Comparison of ENCODE assay signal across 32 cellular contexts in the genomic region with DNA sequence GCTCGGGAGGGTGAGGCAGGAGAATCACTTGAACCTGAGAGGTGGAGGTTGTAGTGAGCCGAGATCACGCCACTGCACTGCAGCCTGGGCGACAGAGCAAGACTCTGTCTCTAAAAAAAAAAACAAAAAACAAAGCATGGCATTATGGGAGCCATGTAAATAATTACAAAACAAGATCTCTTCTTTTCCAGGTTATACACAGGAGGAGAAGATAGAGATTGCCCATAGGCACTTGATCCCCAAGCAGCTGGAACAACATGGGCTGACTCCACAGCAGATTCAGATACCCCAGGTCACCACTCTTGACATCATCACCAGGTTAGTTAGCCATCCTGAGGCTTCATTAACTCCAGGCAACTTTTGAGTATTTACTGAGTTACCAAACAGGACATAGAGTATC. TPM values are rescaled to one million over a fixed set of nuclear protein-coding genes. Genes with fewer than 3 reads are reported as not detected.
DNase-seq lines count a peak whose midpoint lies in the region; ATAC-seq, FAIRE-seq and TF ChIP-seq lines count a peak whose summit lies in the region.
"Had no signal": no experiment of that assay in that cellular context is flagged by ENCODE, and none has a peak within 500 bp of the region (broad histone marks: within the 10 kb centered on the region; RNA-seq: fewer than 3 reads in every experiment).

No MANE protein-coding gene starts in this region.

- CTCF ChIA-PET in A549 (lab: Yijun Ruan, JAX): no interaction called here
- CTCF ChIA-PET in CD4-positive, alpha-beta memory T cell (lab: Charles Lee; ENCODE audit: partially characterized antibody): no interaction called here

- H3K9me3 Mint-ChIP-seq in CD4-positive, alpha-beta memory T cell: no peaks in the 10 kb centered on the region
- H3K9me3 Mint-ChIP-seq: CD4-positive, CD25-positive, alpha-beta regulatory T cell; natural killer cell had no signal

- no peak overlapping the region for H3K4me3 Mint-ChIP-seq in CD4-positive, alpha-beta memory T cell
- H3K4me3 Mint-ChIP-seq: CD4-positive, CD25-positive, alpha-beta regulatory T cell; natural killer cell had no signal

- FAIRE-seq in A549 (lab: Jason Lieb, UNC) (no peak), keratinocyte (lab: Jason Lieb, UNC) (no peak)
- FAIRE-seq: endometrium, GM12891 had no signal

- H3K36me3 ChIP-seq in ACC112 (ENCODE audit: insufficient read depth, low read length): peaks cover 39% of the 10 kb centered on the region
- H3K36me3 ChIP-seq in keratinocyte (ENCODE audit: control insufficient read depth in 2 of 2, extremely low read depth in 1 of 2, insufficient read depth in 2 of 2, low read length in 2 of 2): peaks cover 5 to 28% of the 10 kb centered on the region in 2 experiments
- H3K36me3 ChIP-seq in CD4-positive, alpha-beta memory T cell (ENCODE audit: insufficient read depth, low read length): peaks cover 48% of the 10 kb centered on the region
- H3K36me3 ChIP-seq in esophagus muscularis mucosa: peaks cover 43 to 84% (median 65%) of the 10 kb centered on the region in 4 donors
- H3K36me3 ChIP-seq in H7 (replicated peaks; ENCODE audit: control insufficient read depth, insufficient read depth, low read length): peaks cover 9% of the 10 kb centered on the region

- no peaks in the 10 kb centered on the region for H3K79me2 ChIP-seq in ACC112 (ENCODE audit: control insufficient read depth, insufficient read depth, low read length, unreplicated experiment)
- H3K79me2 ChIP-seq in keratinocyte (ENCODE audit: control insufficient read depth, insufficient read depth, low read length): no peaks in the 10 kb centered on the region

- TF ChIP-seq EP300 in A549 (IDR thresholded peaks at IDR 0.05) (no peak), esophagus muscularis mucosa (IDR thresholded peaks at IDR 0.05) (no peak)

- H3K36me3 Mint-ChIP-seq in CD4-positive, alpha-beta memory T cell: peaks cover 49 to 57% of the 10 kb centered on the region in 2 donors

- POLR2A ChIA-PET in A549 (lab: Yijun Ruan, JAX): no interaction called here
- POLR2A ChIA-PET in CD4-positive, alpha-beta memory T cell (lab: Charles Lee; ENCODE audit: partially characterized antibody): no interaction called here

- no peak overlapping the region for H3K9ac ChIP-seq in keratinocyte (ENCODE audit: control insufficient read depth, extremely low read depth, insufficient read depth, low read length)

- H3K27me3 ChIP-seq in ACC112 (ENCODE audit: insufficient read depth, low read length) (no peaks in the 10 kb centered on the region), keratinocyte (ENCODE audit: control insufficient read depth, extremely low read depth, insufficient read depth, low read length) (no peaks in the 10 kb centered on the region), esophagus muscularis mucosa (no peaks in the 10 kb centered on the region), H7 (ENCODE audit: control insufficient read depth, insufficient read depth, low read length) (no peaks in the 10 kb centered on the region)
- H3K27me3 ChIP-seq in CD4-positive, alpha-beta memory T cell (ENCODE audit: insufficient read depth, low read length): no peaks in the 10 kb centered on the region
- H3K27me3 ChIP-seq: brain microvascular endothelial cell, heart right ventricle had no signal

- intact Hi-C loops in CD4-positive, alpha-beta memory T cell (cut with micrococcal nuclease): no loop called here
- intact Hi-C loops in esophagus muscularis mucosa (cut with DNase I): no loop called here

- no peak for TF ChIP-seq POLR2A in A549 (IDR thresholded peaks at IDR 0.05; ENCODE audit: low read length)
- no peak for TF ChIP-seq POLR2A in esophagus muscularis mucosa (IDR thresholded peaks at IDR 0.05; ENCODE audit: low read depth)

- 96% methylated on average over 4 of the region's 4 CpGs for WGBS in A549 (ENCODE audit: missing lambda C conversion rate)
- 93% methylated on average over 4 of the region's 4 CpGs for WGBS in esophagus muscularis mucosa

- H2AFZ ChIP-seq in ACC112 (ENCODE audit: low read length, unreplicated experiment) (no peak overlapping the region), keratinocyte (ENCODE audit: control insufficient read depth, low read length) (no peak overlapping the region)

- H3K9me3 ChIP-seq in A549 (no peaks in the 10 kb centered on the region), keratinocyte (ENCODE audit: control insufficient read depth, low read depth, low read length) (no peaks in the 10 kb centered on the region), esophagus muscularis mucosa (no peaks in the 10 kb centered on the region)
- H3K9me3 ChIP-seq in CD4-positive, alpha-beta memory T cell (ENCODE audit: control insufficient read depth in 1 of 2, low read length in 2 of 2): no peaks in the 10 kb centered on the region
- H3K9me3 ChIP-seq: heart right ventricle, lower lobe of right lung, psoas muscle had no signal

- no peak for ATAC-seq in A549
- ATAC-seq: HCT116, heart right ventricle, lower lobe of right lung, natural killer cell, psoas muscle had no signal

- no peak overlapping the region for H3K4me2 ChIP-seq in A549
- no peak overlapping the region for H3K4me2 ChIP-seq in keratinocyte (ENCODE audit: control insufficient read depth, extremely low read depth, insufficient read depth, low read depth, low read length)

- no peak overlapping the region for H3K4me3 ChIP-seq in A549
- no peak overlapping the region for H3K4me3 ChIP-seq in ACC112 (ENCODE audit: low read depth, low read length)
- no peak overlapping the region for H3K4me3 ChIP-seq in keratinocyte (ENCODE audit: control insufficient read depth in 2 of 3, extremely low read depth in 1 of 3, insufficient read depth in 2 of 3, low read depth in 1 of 3, low read length in 3 of 3)
- H3K4me3 ChIP-seq in CD4-positive, alpha-beta memory T cell (ENCODE audit: low read length in 2 of 2): no peak overlapping the region
- no peak overlapping the region for H3K4me3 ChIP-seq in esophagus muscularis mucosa
- H3K4me3 ChIP-seq in H7 (ENCODE audit: insufficient read depth, low read depth, low read length): no peak overlapping the region
- H3K4me3 ChIP-seq: heart right ventricle, lower lobe of right lung, psoas muscle had no signal

- peak overlapping the region in 1 of 7 donors; percentile 72 for H3K27ac Mint-ChIP-seq in CD4-positive, alpha-beta memory T cell
- H3K27ac Mint-ChIP-seq: natural killer cell had no signal

- TF ChIP-seq CTCF in A549 (IDR thresholded peaks at IDR 0.05) (no peak), keratinocyte (optimal IDR thresholded peaks at IDR 0.05 in 1 of 3, IDR thresholded peaks at IDR 0.05 in 1 of 3, conservative IDR thresholded peaks at IDR 0.05 in 1 of 3; ENCODE audit: extremely low read depth in 1 of 3, insufficient read depth in 2 of 3, low read length in 3 of 3) (no peak), esophagus muscularis mucosa (IDR thresholded peaks at IDR 0.05) (no peak)

- H3K9me1 ChIP-seq in keratinocyte (ENCODE audit: control insufficient read depth, extremely low read depth, insufficient read depth, low read length): no peaks in the 10 kb centered on the region

- no peaks in the 10 kb centered on the region for H3K27me3 Mint-ChIP-seq in CD4-positive, alpha-beta memory T cell
- H3K27me3 Mint-ChIP-seq: CD4-positive, CD25-positive, alpha-beta regulatory T cell had no signal

- H3K27ac ChIP-seq in A549: peak overlapping the region; percentile 54 to 71; a peak in 4 of 6 replicates
- H3K27ac ChIP-seq in ACC112 (ENCODE audit: low read depth, low read length): peak overlapping the region; percentile 48; the same call in 1 of the 2 replicates
- peak overlapping the region; percentile 76 for H3K27ac ChIP-seq in keratinocyte (ENCODE audit: control insufficient read depth, insufficient read depth, low read length)
- no peak overlapping the region for H3K27ac ChIP-seq in CD4-positive, alpha-beta memory T cell (ENCODE audit: low read depth, low read length)
- no peak overlapping the region for H3K27ac ChIP-seq in esophagus muscularis mucosa (replicated peaks in 1 of 4)
- H3K27ac ChIP-seq: brain microvascular endothelial cell, heart right ventricle, lower lobe of right lung, psoas muscle had no signal

- H4K20me1 ChIP-seq in keratinocyte (ENCODE audit: control insufficient read depth, extremely low read depth, insufficient read depth, low read length): no peaks in the 10 kb centered on the region

- dilution Hi-C loops in keratinocyte (cut with MboI; ENCODE audit: extremely low pct_ligation_motif_present, low sequenced_read_pairs): no loop called here

- peaks cover 10% of the 10 kb centered on the region; the same call in 2 of the 3 replicates for H3K4me1 ChIP-seq in A549
- peaks cover 3% of the 10 kb centered on the region for H3K4me1 ChIP-seq in ACC112 (ENCODE audit: control insufficient read depth, insufficient read depth, low read length, unreplicated experiment)
- peaks cover 14% of the 10 kb centered on the region for H3K4me1 ChIP-seq in keratinocyte (ENCODE audit: control insufficient read depth, extremely low read depth, insufficient read depth, low read length)
- no peaks in the 10 kb centered on the region for H3K4me1 ChIP-seq in CD4-positive, alpha-beta memory T cell (ENCODE audit: insufficient read depth, low read length)
- peaks cover 0 to 2% (median 0%) of the 10 kb centered on the region in 4 donors for H3K4me1 ChIP-seq in esophagus muscularis mucosa
- H3K4me1 ChIP-seq: heart right ventricle had no signal

- H3K4me1 Mint-ChIP-seq in CD4-positive, alpha-beta memory T cell: peaks cover 0 to 2% (median 0%) of the 10 kb centered on the region in 4 donors

- no peak for TF ChIP-seq RAD21 in A549 (conservative IDR thresholded peaks at IDR 0.05 in 1 of 2, IDR thresholded peaks at IDR 0.05 in 1 of 2)

- no peak for DNase-seq in A549 (ENCODE audit: low read depth in 1 of 2, low spot score in 1 of 2)
- peak; percentile 20 for DNase-seq in OCI-M1 (lab: John Stamatoyannopoulos, UW)
- no peak for DNase-seq in keratinocyte (ENCODE audit: low read depth, low spot score)
- no peak for DNase-seq in CD4-positive, alpha-beta memory T cell
- DNase-seq in NCI-H1092 (lab: John Stamatoyannopoulos, UW): no peak
- DNase-seq in esophagus muscularis mucosa (ENCODE audit: extremely low spot score): no peak
- DNase-seq in H7: no peak
- DNase-seq: activated CD4-positive, alpha-beta T cell treated with anti-CD3 and anti-CD28 coated beads, Interleukin-2, amount 50 U/mL, for 48 hours; activated effector memory CD4-positive, alpha-beta T cell treated with Interleukin-2 at 50 U/mL for 16 hours; brain microvascular endothelial cell; CD4-positive, CD25-positive, alpha-beta regulatory T cell; cerebellar nuclear complex; foreskin melanocyte; heart right ventricle; Kasumi-1; kidney glomerular epithelial cell; lower lobe of right lung; natural killer cell; NCI-H1436; NCI-H2081 treated with DMSO at 0.1 percent for 48 hours; NCI-H226; NCI-H526 treated with DMSO at 0.1 percent for 48 hours; nucleus accumbens; psoas muscle; Right ventricle myocardium superior; stimulated activated CD4-positive, alpha-beta T cell treated with anti-CD3 and anti-CD28 coated beads, Interleukin-4, amount 100 ng/mL, for 4 hours; T-helper 2 cell had no signal

RNA-seq across cellular contexts. Expression of a gene that starts 52.1 kb away (rescaled TPM):
- polyA plus RNA-seq in A549 (2011; rRNA removed) (0.21 and 0.22 TPM in 2 replicates), A549 (2017; fragmentation: RNase III; extraction: RNeasy Plus Mini Kit Qiagen cat#74134 plus additional on column Dnase treatment) (0.05 to 0.19 TPM (median 0.09 TPM) in 3 replicates), keratinocyte (0.18 to 0.68 TPM (median 0.33 TPM) in 3 replicates)
- polyA plus RNA-seq in A549 (2012; cell fraction: cytosol; rRNA removed): 0.05 and 0.08 TPM in 2 replicates
- 0.18 and 0.24 TPM in 2 replicates for polyA plus RNA-seq in A549 (2012; cell fraction: nucleus; rRNA removed)
- 0.10 and 0.83 TPM in 2 replicates for polyA minus RNA-seq in A549 (2011; rRNA and poly(A)+ RNA removed)
- polyA plus RNA-seq in keratinocyte (2011; ENCODE audit: low read depth): not detected
- 0.21 and 0.26 TPM in 2 replicates for polyA plus RNA-seq in keratinocyte (2011; cell fraction: cytosol; rRNA removed)
- polyA plus RNA-seq in keratinocyte (2011; cell fraction: nucleus; rRNA removed): 0.69 and 1.6 TPM in 2 replicates
- polyA plus RNA-seq in keratinocyte (2012; ENCODE audit: low replicate concordance): 0.28 and 0.56 TPM in 2 replicates
- 0.79 to 1.1 TPM (median 1.1 TPM) in 3 replicates for polyA minus RNA-seq in keratinocyte
- polyA minus RNA-seq in keratinocyte (2011; cell fraction: cytosol; rRNA and poly(A)+ RNA removed): 0.96 TPM
- 0.42 and 0.85 TPM in 2 replicates for polyA minus RNA-seq in keratinocyte (2011; cell fraction: nucleus; rRNA and poly(A)+ RNA removed)
- total RNA-seq in CD4-positive, alpha-beta memory T cell: not detected
- polyA plus RNA-seq in CD4-positive, alpha-beta memory T cell: under 1 TPM; 0.07 to 0.09 TPM
- total RNA-seq in esophagus muscularis mucosa: not detected
- total RNA-seq in H7 (2014; rRNA removed; shearing (Covaris generic)): 0.03 TPM in 1 of 2 replicates, not detected in the other
- total RNA-seq: CD4-positive, CD25-positive, alpha-beta regulatory T cell; dermis microvascular lymphatic vessel endothelial cell; lower lobe of right lung; Right ventricle myocardium superior had no signal

RNA-seq across cellular contexts. Expression of a gene that starts 55.4 kb away (rescaled TPM):
- polyA plus RNA-seq in A549 (2011; rRNA removed) (51.3 and 53.6 TPM in 2 replicates), A549 (2017; fragmentation: RNase III; extraction: RNeasy Plus Mini Kit Qiagen cat#74134 plus additional on column Dnase treatment) (27.8 to 29.7 TPM (median 29.1 TPM) in 3 replicates), keratinocyte (34.6 to 50.6 TPM (median 49.4 TPM) in 3 replicates)
- polyA plus RNA-seq in A549 (2012; cell fraction: cytosol; rRNA removed): 13.1 and 16.4 TPM in 2 replicates
- 16.6 and 17.1 TPM in 2 replicates for polyA plus RNA-seq in A549 (2012; cell fraction: nucleus; rRNA removed)
- polyA minus RNA-seq in A549 (2011; rRNA and poly(A)+ RNA removed): 96.9 and 112 TPM in 2 replicates
- 26.1 TPM for polyA plus RNA-seq in keratinocyte (2011; ENCODE audit: low read depth)
- polyA plus RNA-seq in keratinocyte (2011; cell fraction: cytosol; rRNA removed): 24.7 and 41.0 TPM in 2 replicates
- 51.8 and 58.2 TPM in 2 replicates for polyA plus RNA-seq in keratinocyte (2011; cell fraction: nucleus; rRNA removed)
- 23.8 and 30.7 TPM in 2 replicates for polyA plus RNA-seq in keratinocyte (2012; ENCODE audit: low replicate concordance)
- 24.5 to 95.9 TPM (median 69.9 TPM) in 3 replicates for polyA minus RNA-seq in keratinocyte
- polyA minus RNA-seq in keratinocyte (2011; cell fraction: cytosol; rRNA and poly(A)+ RNA removed): 75.6 TPM
- 55.9 and 89.4 TPM in 2 replicates for polyA minus RNA-seq in keratinocyte (2011; cell fraction: nucleus; rRNA and poly(A)+ RNA removed)
- 100 to 1,000 TPM in 1 of 2 experiments, 10 to 100 TPM in 1; 96.2 to 101 TPM for total RNA-seq in CD4-positive, alpha-beta memory T cell
- polyA plus RNA-seq in CD4-positive, alpha-beta memory T cell: 10 to 100 TPM; 33.4 to 43.6 TPM
- total RNA-seq in esophagus muscularis mucosa: 10 to 100 TPM; 51.4 to 73.4 (median 63.3) TPM
- 26.4 and 35.5 TPM in 2 replicates for total RNA-seq in H7 (2014; rRNA removed; shearing (Covaris generic))

Comparison
In these comparisons a context has a peak if more than half of its experiments do, and no peak if none do; other contexts are left out.
1. H3K27ac ChIP-seq: peak in A549 (2 of 2), ACC112 (single experiment) and keratinocyte (single experiment); none in CD4-positive, alpha-beta memory T cell (single experiment) and esophagus muscularis mucosa (0 of 4).